20 cellular contexts compared by ENCODE assay signal in genomic region chr11:32897103-32897502, GRCh38. TPM values are rescaled to one million over a fixed set of nuclear protein-coding genes. Genes with fewer than 3 reads are reported as not detected.
DNase-seq lines count a peak whose midpoint lies in the region; ATAC-seq, FAIRE-seq and TF ChIP-seq lines count a peak whose summit lies in the region.
"Had no signal": no experiment of that assay in that cellular context is flagged by ENCODE, and none has a peak within 500 bp of the region (broad histone marks: within the 10 kb centered on the region; RNA-seq: fewer than 3 reads in every experiment).

No MANE protein-coding gene starts in this region.

- H3K27ac Mint-ChIP-seq in GM23338 = no peak overlapping the region
- H3K27ac Mint-ChIP-seq in WTC11 = peak overlapping the region; percentile 54
- H3K27ac Mint-ChIP-seq in nephron progenitor cell = no peak overlapping the region
- H3K27ac Mint-ChIP-seq in T-cell = no peak overlapping the region
- H3K27ac Mint-ChIP-seq: CD14-positive monocyte had no signal

- no peaks in the 10 kb centered on the region for H3K9me3 ChIP-seq in H1 (ENCODE audit: insufficient read depth in 2 of 2, low read depth in 1 of 2, low read length in 1 of 2)
- H3K9me3 ChIP-seq: BLaER1 had no signal

- H3K4ac ChIP-seq in H1 (replicated peaks; ENCODE audit: insufficient read length, low read depth, low read length) = peak overlapping the region; percentile 73

- H3K27ac ChIP-seq in GM23338 (ENCODE audit: low read depth) = no peak overlapping the region
- H3K27ac ChIP-seq in H1 (ENCODE audit: low read depth, low read length) = no peak overlapping the region
- H3K27ac ChIP-seq: BLaER1, GM23248, HL-60 had no signal

- peaks cover 89% of the 10 kb centered on the region for H3K79me2 ChIP-seq in GM23338 (replicated peaks; ENCODE audit: insufficient read depth)
- peaks cover 68 to 88% of the 10 kb centered on the region in 2 experiments for H3K79me2 ChIP-seq in H1 (ENCODE audit: control insufficient read depth in 1 of 2, insufficient read depth in 2 of 2, low read length in 2 of 2)

- no peaks in the 10 kb centered on the region for H3F3A ChIP-seq in GM23338 (replicated peaks; ENCODE audit: low read depth)

- POLR2A ChIA-PET in WTC11 (lab: Charles Lee) (no interaction called here), H1 (lab: Charles Lee; ENCODE audit: partially characterized antibody) (interaction anchor here (1.1 to 4.3 kb wide), 4 partner anchors 7 to 40 kb away, joined by 3 to 35 read pairs (median 8); no protein-coding TSS in a partner anchor), T-cell (lab: Charles Lee) (interaction anchor here in 1 of 2 donors (0.6 kb wide), 1 partner anchor 83 kb away, joined by 5 read pairs; no protein-coding TSS in a partner anchor)

- no peak overlapping the region for H2AK5ac ChIP-seq in H1 (ENCODE audit: low read depth, low read length)

- peaks cover 10% of the 10 kb centered on the region for H3K79me1 ChIP-seq in H1 (ENCODE audit: low read depth, low read length)

- no peak for TF ChIP-seq EP300 in H1 (IDR thresholded peaks at IDR 0.05; ENCODE audit: borderline replicate concordance in 1 of 2, low read depth in 2 of 2, low read length in 2 of 2)

- no peaks in the 10 kb centered on the region for H3K9me2 ChIP-seq in GM23338 (ENCODE audit: insufficient read depth)

- H3K14ac ChIP-seq in H1 (ENCODE audit: insufficient read length) = no peak overlapping the region

- no peak overlapping the region for H3K56ac ChIP-seq in H1 (replicated peaks; ENCODE audit: insufficient read length, low read depth, low read length)

- H3K4me3 ChIP-seq in GM23338 = peak overlapping the region; percentile 11; the same call in 1 of the 2 replicates
- H3K4me3 ChIP-seq in H1 (ENCODE audit: extremely low read depth in 1 of 4, insufficient read depth in 2 of 4, low read depth in 3 of 4, low read length in 4 of 4) = 0 out of 8 replicates have a peak overlapping the region, but pooled peaks of 1 of the 4 experiments have one; percentile 8
- H3K4me3 ChIP-seq: BLaER1, GM23248 had no signal

- H3K27me3 ChIP-seq in GM23338 (ENCODE audit: insufficient read depth) = no peaks in the 10 kb centered on the region
- no peaks in the 10 kb centered on the region for H3K27me3 ChIP-seq in H1 (replicated peaks in 1 of 4; ENCODE audit: control insufficient read depth in 3 of 4, extremely low read depth in 1 of 4, insufficient read depth in 3 of 4, low read length in 3 of 4)
- H3K27me3 ChIP-seq: BLaER1 had no signal

- no peak overlapping the region for H4K8ac ChIP-seq in H1 (ENCODE audit: extremely low read depth, insufficient read depth, low read length)

- peak overlapping the region; percentile 9 for H4K5ac ChIP-seq in H1 (ENCODE audit: insufficient read length, low read depth, low read length)

- no peak overlapping the region for H4K91ac ChIP-seq in H1 (replicated peaks; ENCODE audit: insufficient read length, low read length)

- H3K4me1 Mint-ChIP-seq in GM23338 = peaks cover 58% of the 10 kb centered on the region
- H3K4me1 Mint-ChIP-seq in WTC11 = peaks cover 64% of the 10 kb centered on the region
- H3K4me1 Mint-ChIP-seq in nephron progenitor cell = peaks cover 54% of the 10 kb centered on the region
- peaks cover 50 to 58% (median 51%) of the 10 kb centered on the region in 3 donors for H3K4me1 Mint-ChIP-seq in T-cell

- no peak overlapping the region for H2BK20ac ChIP-seq in H1 (ENCODE audit: low read length)

- no peak for TF ChIP-seq RAD21 in H1 (IDR thresholded peaks at IDR 0.05 in 1 of 2, conservative IDR thresholded peaks at IDR 0.05 in 1 of 2; ENCODE audit: low read depth in 2 of 2, low read length in 2 of 2)

- H2AFZ ChIP-seq in GM23338 (no peak overlapping the region), H1 (ENCODE audit: low read length) (no peak overlapping the region)
- H2AFZ ChIP-seq: GM23248 had no signal

- H2BK120ac ChIP-seq in H1 (replicated peaks; ENCODE audit: low read depth, low read length) = no peak overlapping the region

- H2BK5ac ChIP-seq in H1 (ENCODE audit: low read depth, low read length) = no peak overlapping the region

- H3K9ac ChIP-seq in H1 (replicated peaks in 1 of 4; ENCODE audit: extremely low read depth in 1 of 4, low read depth in 3 of 4, low read length in 3 of 4) = no peak overlapping the region
- H3K9ac ChIP-seq: BLaER1, GM23248 had no signal

- WGBS in H1 (ENCODE audit: extremely low coverage in 1 of 2, insufficient coverage in 1 of 2, insufficient read length in 1 of 2, insufficient replicate concordance in 2 of 2, low coverage in 1 of 2, low lambda C conversion rate in 2 of 2, missing lambda C conversion rate in 1 of 2), 2 experiments = 90% methylated on average over 1 of the region's 1 CpG; no CpG with 5 or more reads in 1 of the 2 experiments

- H4K20me1 ChIP-seq in GM23338 (replicated peaks; ENCODE audit: insufficient read depth) = peaks cover 65% of the 10 kb centered on the region
- peaks cover 28 to 32% of the 10 kb centered on the region in 2 experiments for H4K20me1 ChIP-seq in H1 (replicated peaks in 1 of 2; ENCODE audit: control insufficient read depth in 1 of 2, insufficient read depth in 2 of 2, low read length in 2 of 2)

- CTCF ChIA-PET in WTC11 (lab: Charles Lee) (no interaction called here), H1 (lab: Charles Lee; ENCODE audit: partially characterized antibody) (interaction anchor here (1.3 to 3.4 kb wide), 2 partner anchors 11 to 88 kb away, joined by 5 to 14 read pairs; no protein-coding TSS in a partner anchor), T-cell (lab: Charles Lee) (no interaction called here)

- DNase-seq in GM23338 (ENCODE audit: low spot score) = no peak
- no peak for DNase-seq in WTC11 (ENCODE audit: low spot score)
- peak in 1 of 2 experiments; percentile 2 for DNase-seq in H1 (ENCODE audit: low read depth in 1 of 2, low spot score in 2 of 2)
- no peak for DNase-seq in nephron progenitor cell
- no peak for DNase-seq in T-cell
- no peak for DNase-seq in globus pallidus (ENCODE audit: low spot score)
- DNase-seq in stimulated activated CD4-positive, alpha-beta T cell treated with anti-CD3 and anti-CD28 coated beads, Interleukin-1b, Interleukin-23, amount 100 ng/mL, for 48 hours = no peak
- DNase-seq: 8988T; CD4-positive, alpha-beta memory T cell; DMS153; DMS79 treated with DMSO at 0.1 percent for 48 hours; EL; GM23248; H7 had no signal

- no peak for FAIRE-seq in H1 (lab: Jason Lieb, UNC)
- FAIRE-seq: GM12891, GM19239 had no signal

- H3K27me3 Mint-ChIP-seq in GM23338 (ENCODE audit: insufficient read depth, low read depth, poor library complexity) (peaks cover 12% of the 10 kb centered on the region), WTC11 (ENCODE audit: low read depth) (no peaks in the 10 kb centered on the region), nephron progenitor cell (ENCODE audit: low read depth, poor library complexity) (peaks cover 4% of the 10 kb centered on the region), T-cell (no peaks in the 10 kb centered on the region)
- H3K27me3 Mint-ChIP-seq: CD4-positive, alpha-beta memory T cell had no signal

- H3K9me3 Mint-ChIP-seq in GM23338 (peaks cover under 1% of the 10 kb centered on the region; the same call in 1 of the 3 replicates), WTC11 (no peaks in the 10 kb centered on the region), nephron progenitor cell (no peaks in the 10 kb centered on the region), T-cell (no peaks in the 10 kb centered on the region)

- ATAC-seq in GM23338 (no peak), WTC11 (no peak), GM21381 (IDR thresholded peaks at IDR 0.05; ENCODE audit: unreplicated experiment) (no peak), T-cell (replicated peaks in 1 of 4) (no peak)

- TF ChIP-seq POLR2A in H1 (IDR thresholded peaks at IDR 0.05; ENCODE audit: control extremely low read depth in 1 of 2, low read depth in 2 of 2, low read length in 2 of 2) = peak in 1 of 2 experiments; percentile 35; a peak in 1 of 3 replicates

- no peak overlapping the region for H3K18ac ChIP-seq in H1 (ENCODE audit: extremely low read depth, low read length)

- H2BK15ac ChIP-seq in H1 (ENCODE audit: low read length) = no peak overlapping the region

- H3K36me3 Mint-ChIP-seq in GM23338 (ENCODE audit: low read depth) = peaks cover 56% of the 10 kb centered on the region
- peaks cover 24% of the 10 kb centered on the region for H3K36me3 Mint-ChIP-seq in WTC11
- peaks cover 51% of the 10 kb centered on the region for H3K36me3 Mint-ChIP-seq in nephron progenitor cell (ENCODE audit: low read depth)
- peaks cover 4% of the 10 kb centered on the region for H3K36me3 Mint-ChIP-seq in T-cell

- H3K4me1 ChIP-seq in GM23338 (ENCODE audit: insufficient read depth) (peaks cover 58% of the 10 kb centered on the region), H1 (replicated peaks in 1 of 4; ENCODE audit: control insufficient read depth in 3 of 4, insufficient read depth in 4 of 4, low read length in 3 of 4) (peaks cover 2 to 16% (median 9%) of the 10 kb centered on the region in 4 experiments)

- H3K4me3 Mint-ChIP-seq in GM23338 (no peak overlapping the region), WTC11 (0 out of 2 replicates have a peak overlapping the region, but pooled peaks have one; percentile 2), nephron progenitor cell (peak overlapping the region; percentile 26), T-cell (no peak overlapping the region)
- H3K4me3 Mint-ChIP-seq: CD14-positive monocyte; CD4-positive, alpha-beta memory T cell had no signal

- no peak for TF ChIP-seq CTCF in GM23338 (conservative IDR thresholded peaks at IDR 0.05; ENCODE audit: low read depth in 2 of 2)
- no peak for TF ChIP-seq CTCF in WTC11 (IDR thresholded peaks at IDR 0.05)
- TF ChIP-seq CTCF in H1 (IDR thresholded peaks at IDR 0.05; ENCODE audit: control extremely low read depth in 1 of 3, insufficient read depth in 1 of 3, low read depth in 1 of 3, low read length in 3 of 3) = no peak
- no peak for TF ChIP-seq CTCF in nephron progenitor cell (IDR thresholded peaks at IDR 0.05)

- H3K36me3 ChIP-seq in GM23338 (ENCODE audit: insufficient read depth) (peaks cover 4% of the 10 kb centered on the region; the same call in 1 of the 2 replicates), H1 (ENCODE audit: control insufficient read depth in 2 of 4, insufficient read depth in 4 of 4, low read length in 3 of 4) (peaks cover 0 to 42% (median 3%) of the 10 kb centered on the region in 4 experiments; a peak in 4 of 8 replicates)

- H3K4me2 ChIP-seq in GM23338 = peak overlapping the region; percentile 63
- H3K4me2 ChIP-seq in H1 (ENCODE audit: insufficient read depth in 1 of 2, low read depth in 2 of 2, low read length in 2 of 2) = peak overlapping the region; percentile 13 to 44; a peak in 2 of 4 replicates

- H2BK12ac ChIP-seq in H1 (ENCODE audit: low read depth, low read length) = no peak overlapping the region

- H3K23ac ChIP-seq in H1 (ENCODE audit: insufficient read length) = no peak overlapping the region

- H3K23me2 ChIP-seq in H1 (ENCODE audit: low read depth, low read length) = no peaks in the 10 kb centered on the region

RNA-seq across cellular contexts. Expression of gene QSER1, which starts 4.5 kb away (rescaled TPM):
- 132 and 136 TPM in 2 replicates for total RNA-seq in GM23338 (2014; rRNA removed; shearing (Covaris generic))
- 29.4 and 29.5 TPM in 2 replicates for polyA plus RNA-seq in GM23338 (2016; fragmentation: Nextera tagmentation; extraction: Ambion mirVana)
- total RNA-seq in WTC11 (2021) = 74.0 to 84.0 TPM (median 79.3 TPM) in 3 replicates
- 114 and 117 TPM in 2 replicates for total RNA-seq in H1 (2021; fragmentation: NEBNext Ultra II Directional; extraction: Animal tissue kit (Norgen Biotek cat#: 25700))
- polyA plus RNA-seq in H1 (2011; rRNA removed) = 16.6 and 29.3 TPM in 2 replicates
- 26.1 TPM for polyA plus RNA-seq in H1 (2011; cell fraction: cytosol; rRNA removed)
- 38.3 TPM for polyA plus RNA-seq in H1 (2011; cell fraction: nucleus; rRNA removed)
- polyA plus RNA-seq in H1 (2012, experiment 1 of 2) = 19.9 to 42.3 TPM (median 30.4 TPM) in 4 replicates
- 1.9 TPM for polyA plus RNA-seq in H1 (2012, experiment 2 of 2)
- 52.7 TPM for polyA plus RNA-seq in H1 (2013, experiment 1 of 2)
- 48.3 TPM for polyA plus RNA-seq in H1 (2013, experiment 2 of 2)
- polyA minus RNA-seq in H1 (2011; rRNA and poly(A)+ RNA removed) = 132 and 174 TPM in 2 replicates
- 81.9 TPM for polyA minus RNA-seq in H1 (2011; cell fraction: cytosol; rRNA and poly(A)+ RNA removed)
- 247 TPM for polyA minus RNA-seq in H1 (2011; cell fraction: nucleus; rRNA and poly(A)+ RNA removed)
- total RNA-seq in T-cell = 10 to 100 TPM; 11.9 to 14.1 (median 13.5) TPM

Comparison
In these comparisons a context has a peak if more than half of its experiments do, and no peak if none do; other contexts are left out.
1. H3K4me3 Mint-ChIP-seq: peak in WTC11 (single experiment) and nephron progenitor cell (single experiment); none in GM23338 (single experiment) and T-cell (0 of 3).